Comparison of ENCODE assay signal across 11 cellular contexts in the genomic region with DNA sequence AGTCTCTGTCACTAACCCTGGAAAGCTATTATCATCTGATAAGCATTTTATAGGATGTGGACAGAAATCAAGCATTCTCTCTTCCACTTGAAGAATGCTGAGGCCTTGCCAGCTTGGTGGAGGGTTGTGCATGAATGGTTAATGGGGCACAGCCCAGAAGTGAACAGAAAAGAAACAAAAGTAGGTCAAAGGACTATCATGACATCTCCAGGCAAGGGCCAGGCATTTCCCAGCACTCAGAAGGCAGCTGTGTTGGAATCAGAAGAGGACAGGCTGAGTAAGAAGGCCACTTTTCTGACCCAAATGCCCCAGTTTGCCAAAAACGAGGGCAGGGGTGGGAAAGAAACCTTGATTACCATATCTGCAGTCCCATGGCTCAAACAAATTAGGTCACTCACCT.
"Had no signal": no experiment of that assay in that cellular context is flagged by ENCODE, and none has a peak within 500 bp of the region (broad histone marks: within the 10 kb centered on the region; RNA-seq: fewer than 3 reads in every experiment).

No MANE protein-coding gene starts in this region.

- DNase-seq: activated CD4-positive, alpha-beta T cell treated with anti-CD3 and anti-CD28 coated beads for 48 hours; activated naive CD4-positive, alpha-beta T cell treated with anti-CD3 and anti-CD28 coated beads for 36 hours; brain microvascular endothelial cell; cerebellar nuclear complex; erythroblast; left ventricle myocardium superior; mesendoderm; stimulated activated CD4-positive, alpha-beta T cell treated with anti-CD3 and anti-CD28 coated beads, Interleukin-4, amount 100 ng/mL, for 24 hours; stomach; T-helper 1 cell had no signal

- H3K27me3 ChIP-seq: brain microvascular endothelial cell had no signal

- ATAC-seq: gastroesophageal sphincter, left ventricle myocardium superior had no signal

- H3K36me3 ChIP-seq: brain microvascular endothelial cell, gastroesophageal sphincter, stomach had no signal

- H3K9me3 ChIP-seq: gastroesophageal sphincter, stomach had no signal

- H3K4me3 ChIP-seq: gastroesophageal sphincter, stomach had no signal

- H3K4me1 ChIP-seq: stomach had no signal

- H3K27ac ChIP-seq: brain microvascular endothelial cell, gastroesophageal sphincter, stomach had no signal
